ENCODE assay signal across 8 cellular contexts in genomic region chr21:25456672-25457071, GRCh38.
DNase-seq lines count a peak whose midpoint lies in the region; ATAC-seq and TF ChIP-seq lines count a peak whose summit lies in the region.

No MANE protein-coding gene starts in this region.

- H3K27me3 ChIP-seq in effector memory CD4-positive, alpha-beta T cell (replicated peaks; ENCODE audit: control insufficient read depth, insufficient read depth, low read length, poor library complexity, severe bottlenecking), result no peaks in the 10 kb centered on the region
- no peaks in the 10 kb centered on the region for H3K27me3 ChIP-seq in transverse colon

- H3K4me3 ChIP-seq in effector memory CD4-positive, alpha-beta T cell (ENCODE audit: insufficient read depth, low read depth, low read length, poor library complexity, severe bottlenecking), result peak overlapping the region; percentile 23
- no peak overlapping the region for H3K4me3 ChIP-seq in transverse colon

- TF ChIP-seq CTCF in CD14-positive monocyte (IDR thresholded peaks at IDR 0.05), result no peak
- TF ChIP-seq CTCF in GM20000 (IDR thresholded peaks at IDR 0.05; ENCODE audit: extremely low read depth, missing control alignments), result no peak
- no peak for TF ChIP-seq CTCF in transverse colon (IDR thresholded peaks at IDR 0.05)

- in situ Hi-C loops in transverse colon (cut with MboI; ENCODE audit: low pct_ligation_motif_present in 1 of 4, low pct_unique_long_range_greater_than_20kb in 1 of 4, low sequenced_read_pairs in 3 of 4), result no loop called here

- no peaks in the 10 kb centered on the region for H3K36me3 Mint-ChIP-seq in CD14-positive monocyte

- H3K9me3 Mint-ChIP-seq in CD14-positive monocyte, result peaks cover 0 to 3% (median 0%) of the 10 kb centered on the region in 7 donors

- 56 to 76% methylated on average over 3 of the region's 3 CpGs for WGBS in transverse colon (ENCODE audit: low coverage in 1 of 2), 2 donors

- DNase-seq in CD14-positive monocyte (ENCODE audit: low spot score) (no peak), GM20000 (ENCODE audit: low spot score) (peak; percentile 18), transverse colon (no peak), left ventricle myocardium superior (no peak), DMS153 treated with DMSO at 0.1 percent for 48 hours (lab: John Stamatoyannopoulos, UW; ENCODE audit: unreplicated experiment) (no peak), HuH-7.5 (ENCODE audit: low spot score) (no peak)
- no peak for DNase-seq in effector memory CD4-positive, alpha-beta T cell

- H3K9me3 ChIP-seq in effector memory CD4-positive, alpha-beta T cell (ENCODE audit: control insufficient read depth, low read length), result no peaks in the 10 kb centered on the region
- H3K9me3 ChIP-seq in transverse colon, result no peaks in the 10 kb centered on the region

- peak overlapping the region in 5 of 7 donors; percentile 7 to 69 (median 21) for H3K27ac Mint-ChIP-seq in CD14-positive monocyte

- peak overlapping the region; percentile 68 for H3K27ac ChIP-seq in effector memory CD4-positive, alpha-beta T cell (ENCODE audit: insufficient read depth, low read length, poor library complexity, severe bottlenecking)
- H3K27ac ChIP-seq in transverse colon, result peak overlapping the region in 1 of 4 donors; percentile 16

- TF ChIP-seq POLR2A in transverse colon (IDR thresholded peaks at IDR 0.05), result no peak

- no peak for TF ChIP-seq EP300 in transverse colon (IDR thresholded peaks at IDR 0.05; ENCODE audit: low read depth)

- ATAC-seq in HG03558 (IDR thresholded peaks at IDR 0.05; ENCODE audit: extremely low read depth, unreplicated experiment) (peak; percentile 33), left ventricle myocardium superior (no peak)

- H3K4me1 Mint-ChIP-seq in CD14-positive monocyte, result peaks cover 6% of the 10 kb centered on the region

- H3K36me3 ChIP-seq in effector memory CD4-positive, alpha-beta T cell (ENCODE audit: control insufficient read depth, insufficient read depth, low read length), result no peaks in the 10 kb centered on the region
- no peaks in the 10 kb centered on the region for H3K36me3 ChIP-seq in transverse colon

- intact Hi-C loops in CD14-positive monocyte (cut with micrococcal nuclease) (loop anchor here in 1 of 2 donors (10.0 kb wide), 1 partner anchor 278 kb away; the partner anchor contains the start of genes ATP5PF and GABPA), transverse colon (cut with DNase I; ENCODE audit: low total_unique reads) (no loop called here), left ventricle myocardium superior (cut with micrococcal nuclease) (no loop called here)

- no peak overlapping the region for H3K4me3 Mint-ChIP-seq in CD14-positive monocyte

- peaks cover 4% of the 10 kb centered on the region for H3K4me1 ChIP-seq in effector memory CD4-positive, alpha-beta T cell (ENCODE audit: control insufficient read depth, insufficient read depth, low read length, poor library complexity, severe bottlenecking)
- peaks cover 0 to 12% (median 0%) of the 10 kb centered on the region in 4 donors for H3K4me1 ChIP-seq in transverse colon

- peaks cover 0 to 7% (median 0%) of the 10 kb centered on the region in 3 donors for H3K27me3 Mint-ChIP-seq in CD14-positive monocyte (ENCODE audit: low read depth in 3 of 3)
